In the genomic region with DNA sequence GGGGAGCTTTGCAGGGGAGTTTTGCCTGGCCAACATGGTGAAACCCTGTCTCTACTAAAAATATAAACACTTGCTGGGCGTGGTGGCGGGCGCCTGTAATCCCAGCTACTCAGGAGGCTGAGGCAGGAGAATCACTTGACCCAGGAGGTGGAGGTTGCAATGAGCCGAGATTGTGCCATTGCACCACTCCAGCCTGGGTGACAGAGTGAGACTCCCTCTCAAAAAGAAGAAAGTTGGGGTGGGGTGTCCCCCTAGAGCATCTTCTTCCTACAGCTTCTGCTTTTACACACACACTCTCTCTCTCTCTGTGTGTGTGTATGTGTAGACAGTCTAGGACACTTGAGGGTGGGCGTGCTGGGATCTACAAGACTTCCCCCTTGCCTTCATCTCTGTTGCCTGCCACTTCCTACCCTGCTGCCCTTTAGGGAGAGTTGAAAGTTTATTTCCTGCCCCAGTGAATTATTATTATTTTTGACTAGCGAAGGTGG, we compare ENCODE assay signal across 10 cellular contexts. TPM values are rescaled to one million over a fixed set of nuclear protein-coding genes. Genes with fewer than 3 reads are reported as not detected.
A peak's percentile ranks its signal among the peaks of the same experiment; 100 is the strongest.
DNase-seq lines count a peak whose midpoint lies in the region; ATAC-seq and TF ChIP-seq lines count a peak whose summit lies in the region.
"Had no signal": no experiment of that assay in that cellular context is flagged by ENCODE, and none has a peak within 500 bp of the region (broad histone marks: within the 10 kb centered on the region; RNA-seq: fewer than 3 reads in every experiment).

No MANE protein-coding gene starts in this region.

- H3K36me3 ChIP-seq in RWPE2 (ENCODE audit: low read depth), result no peaks in the 10 kb centered on the region
- H3K36me3 ChIP-seq: gastrocnemius medialis, right atrium auricular region had no signal

- H3K27ac ChIP-seq in RWPE2 (ENCODE audit: poor library complexity, severe bottlenecking), result peak overlapping the region; percentile 91
- H3K27ac ChIP-seq: gastrocnemius medialis, right atrium auricular region had no signal

- intact Hi-C loops in sciatic nerve (cut with DNase I), result no loop called here

- ATAC-seq in GM18511 (IDR thresholded peaks at IDR 0.05; ENCODE audit: unreplicated experiment), result peak; percentile 35
- ATAC-seq in HG02852 (IDR thresholded peaks at IDR 0.05; ENCODE audit: unreplicated experiment), result peak; percentile 25
- ATAC-seq in RWPE2 (ENCODE audit: low read depth), result no peak
- ATAC-seq in naive B cell (ENCODE audit: low read depth in 2 of 2), result peak; percentile 49 to 54
- no peak for ATAC-seq in sciatic nerve
- ATAC-seq: gastrocnemius medialis had no signal

- H3K9me3 Mint-ChIP-seq in naive B cell (no peaks in the 10 kb centered on the region), HFFc6 (no peaks in the 10 kb centered on the region)

- H3K27me3 ChIP-seq in RWPE2 (ENCODE audit: insufficient read depth, poor library complexity, severe bottlenecking), result no peaks in the 10 kb centered on the region
- H3K27me3 ChIP-seq: gastrocnemius medialis, right atrium auricular region had no signal

- no peaks in the 10 kb centered on the region for H3K36me3 Mint-ChIP-seq in naive B cell
- H3K36me3 Mint-ChIP-seq in HFFc6 (ENCODE audit: low read depth), result no peaks in the 10 kb centered on the region

- DNase-seq in RWPE2 (ENCODE audit: low spot score) (no peak), naive B cell (no peak), sciatic nerve (ENCODE audit: low spot score) (no peak), midbrain (lab: John Stamatoyannopoulos, UW) (no peak), D341Med (ENCODE audit: low spot score) (no peak), HFFc6 (no peak)
- DNase-seq: gastrocnemius medialis had no signal

- H3K4me1 Mint-ChIP-seq in naive B cell, result peaks cover 0 to 6% (median 4%) of the 10 kb centered on the region in 3 donors
- H3K4me1 Mint-ChIP-seq in HFFc6 (ENCODE audit: low read depth), result peaks cover 15% of the 10 kb centered on the region

- H3K9me3 ChIP-seq in RWPE2 (ENCODE audit: severe bottlenecking), result no peaks in the 10 kb centered on the region
- H3K9me3 ChIP-seq: gastrocnemius medialis, right atrium auricular region had no signal

- no peak overlapping the region for H3K4me3 ChIP-seq in RWPE2 (ENCODE audit: severe bottlenecking)
- H3K4me3 ChIP-seq: gastrocnemius medialis, right atrium auricular region had no signal

- H3K4me1 ChIP-seq in RWPE2 (ENCODE audit: insufficient read depth, poor library complexity, severe bottlenecking), result peaks cover 16% of the 10 kb centered on the region

- H3K4me3 Mint-ChIP-seq in naive B cell (no peak overlapping the region), HFFc6 (no peak overlapping the region)

- TF ChIP-seq CTCF in RWPE2 (IDR thresholded peaks at IDR 0.05; ENCODE audit: poor library complexity, severe bottlenecking) (no peak), HFFc6 (IDR thresholded peaks at IDR 0.05) (no peak)

- H3K27ac Mint-ChIP-seq in naive B cell (no peak overlapping the region), HFFc6 (no peak overlapping the region)

- H3K27me3 Mint-ChIP-seq in naive B cell (peaks cover 0 to 17% (median 0%) of the 10 kb centered on the region in 3 donors), HFFc6 (ENCODE audit: insufficient read depth) (no peaks in the 10 kb centered on the region; the same call in 1 of the 2 replicates)

RNA-seq across cellular contexts. Expression of gene PLAU, which starts 21.7 kb away (rescaled TPM):
- under 1 TPM in 1 of 6 donors, not detected in 5; 0.12 TPM for polyA plus RNA-seq in naive B cell (ENCODE audit: low read depth in 6 of 6)
- 15.6 TPM for total RNA-seq in sciatic nerve
- total RNA-seq in HFFc6 (2021; fragmentation: NEBNext Ultra II Directional; extraction: Animal tissue kit (Norgen Biotek cat#: 25700)), result 10 to 100 TPM; 14.0 to 25.5 (median 24.0) TPM

RNA-seq across cellular contexts. Expression of gene CAMK2G, which starts 58.3 kb away (rescaled TPM):
- 1 to 10 TPM; 1.7 to 5.1 (median 3.6) TPM for polyA plus RNA-seq in naive B cell (ENCODE audit: low read depth in 6 of 6)
- total RNA-seq in sciatic nerve, result 30.5 TPM
- 10 to 100 TPM; 24.6 to 33.1 (median 28.1) TPM for total RNA-seq in HFFc6 (2021; fragmentation: NEBNext Ultra II Directional; extraction: Animal tissue kit (Norgen Biotek cat#: 25700))

Comparison
In these comparisons a context has a peak if more than half of its experiments do, and no peak if none do; other contexts are left out.
1. ATAC-seq: peak in GM18511 (single experiment), HG02852 (single experiment) and naive B cell (2 of 2); none in RWPE2 (single experiment) and sciatic nerve (single experiment).